ENCODE assay signal across 8 cellular contexts in the genomic region with DNA sequence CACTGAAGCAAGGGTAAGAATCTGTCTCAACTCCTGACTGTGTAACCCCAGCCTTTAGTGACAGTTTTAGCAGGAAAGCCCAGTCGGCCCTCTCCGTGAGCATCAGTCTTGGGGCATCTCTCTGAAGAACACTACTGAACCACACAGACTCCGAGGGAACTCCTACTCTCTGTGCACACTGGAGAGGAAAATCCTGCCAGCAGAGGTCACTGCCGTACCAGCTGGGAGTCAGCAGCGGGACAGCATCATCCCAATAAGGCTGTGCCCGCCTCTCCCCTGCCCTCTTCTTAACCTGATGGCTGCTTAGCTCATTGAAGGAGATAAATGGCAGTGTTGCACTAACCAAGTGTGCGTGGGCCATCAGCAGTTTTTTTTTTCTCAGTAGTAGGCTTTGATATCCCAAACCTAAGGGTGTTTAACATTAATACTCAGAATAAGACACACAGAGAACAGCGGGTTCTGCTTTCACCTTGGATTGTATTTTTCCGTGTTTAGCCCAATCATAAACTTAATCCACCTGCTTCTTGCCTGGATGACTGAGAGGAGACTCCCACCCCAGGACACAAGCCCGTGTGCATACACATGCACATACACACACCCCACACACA. TPM values are rescaled to one million over a fixed set of nuclear protein-coding genes. Genes with fewer than 3 reads are reported as not detected.
DNase-seq lines count a peak whose midpoint lies in the region; ATAC-seq and TF ChIP-seq lines count a peak whose summit lies in the region.

No MANE protein-coding gene starts in this region.

- H3K4me1 Mint-ChIP-seq in Caco-2 (ENCODE audit: low read depth, unreplicated experiment), result peaks cover 37% of the 10 kb centered on the region

- no TSS peak for BruUV-seq in Caco-2 (replicated peaks; lab: Mats Ljungman, UMichigan)

- no peaks in the 10 kb centered on the region for H3K27me3 Mint-ChIP-seq in Caco-2 (ENCODE audit: insufficient read depth, unreplicated experiment)

- intact Hi-C loops in Caco-2 (cut with micrococcal nuclease; ENCODE audit: unreplicated experiment), result loop anchor here (1.0 kb wide), 3 partner anchors 26 to 184 kb away; no protein-coding TSS in a partner anchor

- peak; percentile 86 to 91 for DNase-seq in Caco-2
- DNase-seq in HT1080 (ENCODE audit: low read depth), result peak; percentile 87
- DNase-seq in NK-92 treated with Interleukin-12 subunit alpha and Interleukin-12 subunit beta, amount 100 ng/mL, for 24 hours (lab: John Stamatoyannopoulos, UW), result peak; percentile 75
- DNase-seq in activated CD8-positive, alpha-beta memory T cell treated with anti-CD3 and anti-CD28 coated beads for 1 hour (ENCODE audit: extremely low read depth in 1 of 2, low read depth in 1 of 2), result peak; percentile 78 to 79
- DNase-seq in effector memory CD4-positive, alpha-beta T cell, result peak; percentile 68 to 77 (median 68)
- DNase-seq in mesenteric fat pad (ENCODE audit: low spot score), result peak; percentile 92
- peak; percentile 79 to 83 for DNase-seq in stimulated activated CD8-positive, alpha-beta memory T cell treated with anti-CD3 and anti-CD28 coated beads, Interleukin-2, amount 100 ng/mL, for 48 hours (ENCODE audit: low read depth in 2 of 2)

- peak; percentile 91 for ATAC-seq in GM21390 (IDR thresholded peaks at IDR 0.05; ENCODE audit: unreplicated experiment)

- H3K9me3 Mint-ChIP-seq in Caco-2 (ENCODE audit: unreplicated experiment), result no peaks in the 10 kb centered on the region

- no peaks in the 10 kb centered on the region for H3K36me3 Mint-ChIP-seq in Caco-2 (ENCODE audit: insufficient read depth, unreplicated experiment)

- no peaks in the 10 kb centered on the region for H3K27me3 ChIP-seq in Caco-2 (replicated peaks; ENCODE audit: control insufficient read depth, insufficient read depth, low read length)
- H3K27me3 ChIP-seq in effector memory CD4-positive, alpha-beta T cell (replicated peaks; ENCODE audit: control insufficient read depth, insufficient read depth, low read length, poor library complexity, severe bottlenecking), result no peaks in the 10 kb centered on the region

- CTCF ChIA-PET in Caco-2 (lab: Charles Lee), result interaction anchor here (0.6 to 2.2 kb wide), 10 partner anchors 10 to 292 kb away, joined by 3 to 14 read pairs (median 4); no protein-coding TSS in a partner anchor

- no peak overlapping the region for H3K27ac ChIP-seq in effector memory CD4-positive, alpha-beta T cell (ENCODE audit: insufficient read depth, low read length, poor library complexity, severe bottlenecking)

- no peak overlapping the region for H3K4me3 Mint-ChIP-seq in Caco-2 (ENCODE audit: unreplicated experiment)

- H3K36me3 ChIP-seq in Caco-2 (ENCODE audit: control insufficient read depth, insufficient read depth, low read length), result no peaks in the 10 kb centered on the region
- H3K36me3 ChIP-seq in effector memory CD4-positive, alpha-beta T cell (ENCODE audit: control insufficient read depth, insufficient read depth, low read length), result no peaks in the 10 kb centered on the region

- H3K9me3 ChIP-seq in Caco-2, result peaks cover 8% of the 10 kb centered on the region; the same call in 1 of the 2 replicates
- no peaks in the 10 kb centered on the region for H3K9me3 ChIP-seq in effector memory CD4-positive, alpha-beta T cell (ENCODE audit: control insufficient read depth, low read length)

- H3K27ac Mint-ChIP-seq in Caco-2 (ENCODE audit: unreplicated experiment), result no peak overlapping the region

- POLR2A ChIA-PET in Caco-2 (lab: Charles Lee), result no interaction called here

- peaks cover 34% of the 10 kb centered on the region for H3K4me1 ChIP-seq in Caco-2
- H3K4me1 ChIP-seq in effector memory CD4-positive, alpha-beta T cell (ENCODE audit: control insufficient read depth, insufficient read depth, low read length, poor library complexity, severe bottlenecking), result no peaks in the 10 kb centered on the region

- peak; percentile 80 to 91 for TF ChIP-seq CTCF in Caco-2 (IDR thresholded peaks at IDR 0.05; ENCODE audit: insufficient read depth in 1 of 2, low read depth in 1 of 2, low read length in 1 of 2, severe bottlenecking in 1 of 2, unreplicated experiment in 1 of 2)

- H3K4me3 ChIP-seq in Caco-2 (ENCODE audit: low read depth, low read length), result no peak overlapping the region
- no peak overlapping the region for H3K4me3 ChIP-seq in effector memory CD4-positive, alpha-beta T cell (ENCODE audit: insufficient read depth, low read depth, low read length, poor library complexity, severe bottlenecking)

RNA-seq across cellular contexts. Expression of a gene that starts 26.6 kb away (rescaled TPM):
- 17.2 and 26.7 TPM in 2 replicates for total RNA-seq in Caco-2 (2022)
- total RNA-seq in HT1080 (2014; rRNA removed; shearing (Covaris generic)), result 11.8 and 14.0 TPM in 2 replicates
- polyA plus RNA-seq in HT1080 (2015; cell fraction: cytosol; rRNA removed), result 17.4 and 22.7 TPM in 2 replicates
- polyA plus RNA-seq in HT1080 (2015; cell fraction: nucleus; rRNA removed), result 46.8 and 47.0 TPM in 2 replicates
- total RNA-seq in mesenteric fat pad, result 24.4 TPM
